8 cellular contexts compared by ENCODE assay signal in genomic region chr2:43219383-43220228, GRCh38. TPM values are rescaled to one million over a fixed set of nuclear protein-coding genes. Genes with fewer than 3 reads are reported as not detected.
DNase-seq lines count a peak whose midpoint lies in the region; ATAC-seq and TF ChIP-seq lines count a peak whose summit lies in the region.

No MANE protein-coding gene starts in this region.

- peaks cover 49% of the 10 kb centered on the region for H3K4me1 Mint-ChIP-seq in activated naive CD4-positive, alpha-beta T cell treated with anti-CD3 and anti-CD28 coated beads for 36 hours (ENCODE audit: low read depth)

- H3K36me3 ChIP-seq in HUES6 (ENCODE audit: control insufficient read depth, insufficient read depth, low read length) = peaks cover 27% of the 10 kb centered on the region
- H3K36me3 ChIP-seq in osteoblast (ENCODE audit: insufficient read depth, low read length) = peaks cover 20% of the 10 kb centered on the region
- H3K36me3 ChIP-seq in thyroid gland = peaks cover 27 to 28% of the 10 kb centered on the region in 2 donors

- peak in 1 of 2 donors; percentile 64 for TF ChIP-seq POLR2A in thyroid gland (IDR thresholded peaks at IDR 0.05)

- DNase-seq in DMS114 treated with DMSO at 0.1 percent for 48 hours (lab: John Stamatoyannopoulos, UW; ENCODE audit: unreplicated experiment) (peak; percentile 76), SK-MEL-5 (ENCODE audit: low read depth, low spot score) (peak; percentile 80), globus pallidus (ENCODE audit: low spot score) (peak; percentile 88), osteoblast (ENCODE audit: insufficient read length, low spot score, missing footprints) (peak; percentile 95), thyroid gland (peak; percentile 92 to 94)
- peak; percentile 89 for DNase-seq in activated naive CD4-positive, alpha-beta T cell treated with anti-CD3 and anti-CD28 coated beads for 36 hours

- peak overlapping the region; percentile 84 for H3K9ac ChIP-seq in HUES6 (ENCODE audit: low read length)

- peaks cover 27% of the 10 kb centered on the region for H3K36me3 Mint-ChIP-seq in activated naive CD4-positive, alpha-beta T cell treated with anti-CD3 and anti-CD28 coated beads for 36 hours (ENCODE audit: low read depth)

- H3K4me2 ChIP-seq in osteoblast (ENCODE audit: insufficient read depth, low read length) = peak overlapping the region; percentile 85

- peak overlapping the region; percentile 93 for H3K4me3 Mint-ChIP-seq in activated naive CD4-positive, alpha-beta T cell treated with anti-CD3 and anti-CD28 coated beads for 36 hours

- ATAC-seq in GM21423 (IDR thresholded peaks at IDR 0.05; ENCODE audit: unreplicated experiment) = peak; percentile 49

- peak overlapping the region; percentile 83 for H2AFZ ChIP-seq in osteoblast (ENCODE audit: low read length)

- 3 to 4% methylated on average over 27 to 29 of the region's 35 CpGs for WGBS in thyroid gland, 2 donors

- no peak for TF ChIP-seq CTCF in osteoblast (IDR thresholded peaks at IDR 0.05; ENCODE audit: extremely low read depth, low read depth, low read length)
- TF ChIP-seq CTCF in thyroid gland (IDR thresholded peaks at IDR 0.05) = no peak

- H3K4me1 ChIP-seq in HUES6 (ENCODE audit: control insufficient read depth, insufficient read depth, low read length) (peaks cover 57% of the 10 kb centered on the region), osteoblast (ENCODE audit: insufficient read depth, low read length) (peaks cover 52% of the 10 kb centered on the region), thyroid gland (peaks cover 30 to 41% of the 10 kb centered on the region in 2 donors)

- H3K27me3 ChIP-seq in HUES6 (ENCODE audit: control insufficient read depth, insufficient read depth, low read length) = no peaks in the 10 kb centered on the region
- H3K27me3 ChIP-seq in osteoblast (ENCODE audit: insufficient read depth, low read length) = no peaks in the 10 kb centered on the region
- H3K27me3 ChIP-seq in thyroid gland = no peaks in the 10 kb centered on the region

- H3K79me2 ChIP-seq in osteoblast (ENCODE audit: insufficient read depth, low read length) = peaks cover 40% of the 10 kb centered on the region

- H3K9me3 Mint-ChIP-seq in activated naive CD4-positive, alpha-beta T cell treated with anti-CD3 and anti-CD28 coated beads for 36 hours = no peaks in the 10 kb centered on the region

- CTCF ChIA-PET in activated naive CD4-positive, alpha-beta T cell treated with anti-CD3 and anti-CD28 coated beads for 36 hours (lab: Charles Lee) = interaction anchor here (0.5 to 13.9 kb wide), 9 partner anchors 9 to 91 kb away, joined by 3 to 505 read pairs (median 9); partner anchors contain the start of gene ZFP36L2

- in situ Hi-C loops in SK-MEL-5 (cut with HindIII; ENCODE audit: low pct_unique_long_range_greater_than_20kb, low sequenced_read_pairs) = no loop called here

- intact Hi-C loops in activated naive CD4-positive, alpha-beta T cell treated with anti-CD3 and anti-CD28 coated beads for 36 hours (cut with micrococcal nuclease) = loop anchor here (1.0 kb wide), 5 partner anchors 24 to 70 kb away; no protein-coding TSS in a partner anchor
- intact Hi-C loops in thyroid gland (cut with DNase I) = loop anchor here (2.0 to 5.0 kb wide), 2 partner anchors 61 to 392 kb away; no protein-coding TSS in a partner anchor

- H3K27me3 Mint-ChIP-seq in activated naive CD4-positive, alpha-beta T cell treated with anti-CD3 and anti-CD28 coated beads for 36 hours (ENCODE audit: low read depth) = no peaks in the 10 kb centered on the region

- H3K27ac Mint-ChIP-seq in activated naive CD4-positive, alpha-beta T cell treated with anti-CD3 and anti-CD28 coated beads for 36 hours = peak overlapping the region; percentile 98

- H4K20me1 ChIP-seq in osteoblast (ENCODE audit: insufficient read depth, low read length) = peaks cover 12% of the 10 kb centered on the region

- peak overlapping the region; percentile 93 for H3K27ac ChIP-seq in HUES6 (ENCODE audit: low read depth, low read length)
- H3K27ac ChIP-seq in osteoblast (ENCODE audit: low read depth, low read length) = peak overlapping the region; percentile 88
- peak overlapping the region; percentile 99 to 100 (median 100) for H3K27ac ChIP-seq in thyroid gland

- H3K9me3 ChIP-seq in HUES6 (ENCODE audit: control insufficient read depth, insufficient read depth, low read depth, low read length) = no peaks in the 10 kb centered on the region
- no peaks in the 10 kb centered on the region for H3K9me3 ChIP-seq in osteoblast (ENCODE audit: low read depth, low read length)
- H3K9me3 ChIP-seq in thyroid gland = no peaks in the 10 kb centered on the region

- H3K4me3 ChIP-seq in HUES6 (ENCODE audit: low read depth, low read length) (peak overlapping the region; percentile 94), osteoblast (ENCODE audit: insufficient read depth, low read length) (peak overlapping the region; percentile 90), thyroid gland (replicated peaks in 1 of 3) (peak overlapping the region in 1 of 3 donors; percentile 99)

RNA-seq across cellular contexts. Expression of gene ZFP36L2, which starts 6.8 kb away (rescaled TPM):
- 5.2 and 5.7 TPM in 2 replicates for total RNA-seq in SK-MEL-5 (2014; rRNA removed; shearing (Covaris generic))
- polyA plus RNA-seq in SK-MEL-5 (2015; cell fraction: cytosol; rRNA removed) = 39.6 and 62.8 TPM in 2 replicates
- 16.3 and 26.1 TPM in 2 replicates for polyA plus RNA-seq in SK-MEL-5 (2015; cell fraction: nucleus; rRNA removed)
- total RNA-seq in activated naive CD4-positive, alpha-beta T cell treated with anti-CD3 and anti-CD28 coated beads for 36 hours = 10 to 100 TPM; 37.3 to 38.4 TPM
- total RNA-seq in osteoblast = 14.7 and 15.6 TPM in 2 replicates
- total RNA-seq in thyroid gland = 100 to 1,000 TPM; 146 to 287 (median 172) TPM
